In genomic region chr19:13008926-13009787, GRCh38 we compare ENCODE assay signal across 1 cellular context.
TF ChIP-seq lines count a peak whose summit lies in the region.

No MANE protein-coding gene starts in this region.

TF ChIP-seq in GM12878, 131 proteins besides CTCF, POLR2A, EP300 and RAD21:
- TF ChIP-seq BCL3 (IDR thresholded peaks at IDR 0.05; ENCODE audit: borderline replicate concordance, insufficient read depth, low read depth, low read length, poor library complexity, severe bottlenecking) (peak; percentile 82), E4F1 (IDR thresholded peaks at IDR 0.05; ENCODE audit: borderline replicate concordance, partially characterized antibody) (no peak), PBX3 (IDR thresholded peaks at IDR 0.05; ENCODE audit: insufficient replicate concordance, low read depth, low read length) (peak; percentile 24), HSF1 (IDR thresholded peaks at IDR 0.05; ENCODE audit: low read depth, low read length) (no peak), ATF3 (IDR thresholded peaks at IDR 0.05; ENCODE audit: borderline replicate concordance, extremely low read depth, low read depth, low read length) (no peak), FOXM1 (IDR thresholded peaks at IDR 0.05; ENCODE audit: low read depth, low read length) (no peak), BMI1 (IDR thresholded peaks at IDR 0.05; ENCODE audit: borderline replicate concordance) (no peak), HDGF (IDR thresholded peaks at IDR 0.05) (no peak)
